ENCODE assay signal across 1 cellular context in the genomic region with DNA sequence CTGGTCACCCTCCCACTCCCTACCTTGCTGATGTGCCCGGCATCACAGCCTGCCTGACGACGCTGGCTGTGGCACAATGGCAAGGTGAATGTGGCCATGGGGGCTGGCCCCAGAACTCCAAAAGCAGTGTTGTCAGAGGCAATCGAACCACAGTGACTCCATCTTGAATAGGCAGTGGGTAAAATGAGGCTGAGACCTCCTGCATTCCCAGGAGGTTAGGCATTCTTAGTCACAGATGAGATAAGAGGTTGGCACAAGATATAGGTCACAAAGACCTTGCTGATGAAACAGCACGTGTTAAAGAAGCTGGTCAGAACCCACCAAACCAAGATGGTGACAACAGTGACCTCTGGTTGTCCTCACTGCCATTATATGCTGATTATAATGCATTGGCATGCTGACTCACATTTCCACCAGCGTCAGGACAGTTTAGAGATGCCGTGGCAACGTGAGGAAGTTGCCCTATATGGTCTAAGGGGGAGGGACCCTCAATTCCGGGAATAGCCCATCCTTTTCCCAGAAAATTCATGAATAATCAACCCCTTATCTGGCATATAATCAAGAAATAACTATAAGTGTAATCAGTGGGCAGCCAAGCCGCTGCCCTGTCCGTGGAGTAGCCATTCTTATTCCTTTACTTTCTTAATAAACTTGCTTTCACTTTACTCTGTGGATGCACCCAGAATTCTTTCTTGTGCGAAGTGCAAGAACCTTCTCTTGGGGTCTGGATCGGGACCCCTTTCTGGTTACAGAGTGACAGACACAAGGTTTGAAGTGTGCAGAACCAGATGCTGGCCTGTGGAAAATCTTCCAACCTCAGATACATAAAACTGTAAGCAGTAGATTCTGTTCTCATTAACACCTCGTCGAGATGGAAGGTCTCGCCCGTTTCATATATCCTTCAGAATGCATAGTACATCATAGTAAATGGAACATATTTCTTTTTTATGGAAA.
TF ChIP-seq lines count a peak whose summit lies in the region.

No MANE protein-coding gene starts in this region.

TF ChIP-seq in K562, 482 proteins besides CTCF, POLR2A, EP300 and RAD21 (continued from another document and continues in another):
- TF ChIP-seq TSHZ1 (CRISPR knock-in tag; IDR thresholded peaks at IDR 0.05) (peak; percentile 98), ZBTB5 (IDR thresholded peaks at IDR 0.05) (no peak), TCFL5 (CRISPR knock-in tag; conservative IDR thresholded peaks at IDR 0.05) (peak; percentile 96), BHLHE40 (IDR thresholded peaks at IDR 0.05; ENCODE audit: low read length) (peak; percentile 84), ZNF76 (CRISPR knock-in tag; IDR thresholded peaks at IDR 0.05; ENCODE audit: borderline replicate concordance) (peak; percentile 99), NELFE (IDR thresholded peaks at IDR 0.05; ENCODE audit: insufficient read depth, insufficient read length) (no peak), TEAD4 (IDR thresholded peaks at IDR 0.05; ENCODE audit: low read length) (no peak; the same call in none of the 2 replicates), TEAD4 (CRISPR knock-in tag; IDR thresholded peaks at IDR 0.05; ENCODE audit: borderline replicate concordance) (no peak), KDM2B (CRISPR knock-in tag; IDR thresholded peaks at IDR 0.05) (0 out of 2 replicates have a peak, but pooled peaks have one; percentile 50), USF2 (CRISPR knock-in tag; IDR thresholded peaks at IDR 0.05) (no peak), CBFB (CRISPR knock-in tag; IDR thresholded peaks at IDR 0.05) (no peak), FOS (IDR thresholded peaks at IDR 0.05; ENCODE audit: extremely low read depth, insufficient read length) (no peak), ZFP30 (CRISPR knock-in tag; IDR thresholded peaks at IDR 0.05; ENCODE audit: borderline replicate concordance) (no peak; the same call in 1 of the 2 replicates), NFIC (IDR thresholded peaks at IDR 0.05) (no peak), ZNF146 (CRISPR knock-in tag; IDR thresholded peaks at IDR 0.05; ENCODE audit: unreplicated experiment) (no peak), NCOA4 (IDR thresholded peaks at IDR 0.05; ENCODE audit: partially characterized antibody) (no peak), RUNX1 (IDR thresholded peaks at IDR 0.05; ENCODE audit: low read depth) (no peak), EHMT2 (IDR thresholded peaks at IDR 0.05) (no peak), CHD4 (IDR thresholded peaks at IDR 0.05; ENCODE audit: insufficient read depth, insufficient replicate concordance, low read depth, low read length, poor library complexity, severe bottlenecking) (no peak), TAF7 (tag; IDR thresholded peaks at IDR 0.05) (peak; percentile 99), ZNF239 (CRISPR knock-in tag; IDR thresholded peaks at IDR 0.05) (peak; percentile 97), MCM7 (IDR thresholded peaks at IDR 0.05) (no peak), RBM15 (IDR thresholded peaks at IDR 0.05; ENCODE audit: insufficient read depth, low read length) (no peak), HCFC1 (IDR thresholded peaks at IDR 0.05; ENCODE audit: low read depth, low read length) (no peak), SMARCB1 (IDR thresholded peaks at IDR 0.05; ENCODE audit: insufficient read length, low read depth) (no peak), ZBTB33 (CRISPR knock-in tag; IDR thresholded peaks at IDR 0.05) (no peak), BRF1 (IDR thresholded peaks at IDR 0.05; ENCODE audit: borderline replicate concordance, extremely low read depth, insufficient read length) (no peak), PYGO2 (tag; IDR thresholded peaks at IDR 0.05) (peak; percentile 100), TBL1XR1 (IDR thresholded peaks at IDR 0.05; ENCODE audit: low read length in 2 of 2) (0 out of 4 replicates have a peak, but pooled peaks of 1 of the 2 experiments have one; percentile 12), ZNF354B (CRISPR knock-in tag; IDR thresholded peaks at IDR 0.05) (peak; percentile 99), ERF (CRISPR knock-in tag; IDR thresholded peaks at IDR 0.05) (peak; percentile 100), FOXK1 (CRISPR knock-in tag; IDR thresholded peaks at IDR 0.05; ENCODE audit: borderline replicate concordance) (no peak), COPS2 (conservative IDR thresholded peaks at IDR 0.05) (no peak), WHSC1 (IDR thresholded peaks at IDR 0.05; ENCODE audit: low read length) (no peak), ZNF764 (CRISPR knock-in tag; IDR thresholded peaks at IDR 0.05; ENCODE audit: low read depth) (peak; percentile 92), SIX5 (IDR thresholded peaks at IDR 0.05; ENCODE audit: borderline replicate concordance in 1 of 2, insufficient read depth in 1 of 2, low read depth in 1 of 2, low read length in 2 of 2) (no peak; a peak in 1 of 4 replicates), CBFA2T2 (conservative IDR thresholded peaks at IDR 0.05) (no peak), GATA2 (CRISPR knock-in tag; IDR thresholded peaks at IDR 0.05) (no peak), TARDBP (IDR thresholded peaks at IDR 0.05) (no peak), ETV1 (tag; conservative IDR thresholded peaks at IDR 0.05; ENCODE audit: low read depth) (peak; percentile 99), NR0B1 (IDR thresholded peaks at IDR 0.05; ENCODE audit: partially characterized antibody) (no peak), CSDE1 (IDR thresholded peaks at IDR 0.05) (no peak; a peak in 1 of 4 replicates), RBM22 (IDR thresholded peaks at IDR 0.05; ENCODE audit: low read depth, low read length, poor library complexity, severe bottlenecking) (no peak)
- TF ChIP-seq, protein P1, sequence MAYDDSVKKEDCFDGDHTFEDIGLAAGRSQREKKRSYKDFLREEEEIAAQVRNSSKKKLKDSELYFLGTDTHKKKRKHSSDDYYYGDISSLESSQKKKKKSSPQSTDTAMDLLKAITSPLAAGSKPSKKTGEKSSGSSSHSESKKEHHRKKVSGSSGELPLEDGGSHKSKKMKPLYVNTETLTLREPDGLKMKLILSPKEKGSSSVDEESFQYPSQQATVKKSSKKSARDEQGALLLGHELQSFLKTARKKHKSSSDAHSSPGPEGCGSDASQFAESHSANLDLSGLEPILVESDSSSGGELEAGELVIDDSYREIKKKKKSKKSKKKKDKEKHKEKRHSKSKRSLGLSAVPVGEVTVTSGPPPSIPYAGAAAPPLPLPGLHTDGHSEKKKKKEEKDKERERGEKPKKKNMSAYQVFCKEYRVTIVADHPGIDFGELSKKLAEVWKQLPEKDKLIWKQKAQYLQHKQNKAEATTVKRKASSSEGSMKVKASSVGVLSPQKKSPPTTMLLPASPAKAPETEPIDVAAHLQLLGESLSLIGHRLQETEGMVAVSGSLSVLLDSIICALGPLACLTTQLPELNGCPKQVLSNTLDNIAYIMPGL (CRISPR knock-in tag; IDR thresholded peaks at IDR 0.05): no peak
- TF ChIP-seq, protein P2, sequence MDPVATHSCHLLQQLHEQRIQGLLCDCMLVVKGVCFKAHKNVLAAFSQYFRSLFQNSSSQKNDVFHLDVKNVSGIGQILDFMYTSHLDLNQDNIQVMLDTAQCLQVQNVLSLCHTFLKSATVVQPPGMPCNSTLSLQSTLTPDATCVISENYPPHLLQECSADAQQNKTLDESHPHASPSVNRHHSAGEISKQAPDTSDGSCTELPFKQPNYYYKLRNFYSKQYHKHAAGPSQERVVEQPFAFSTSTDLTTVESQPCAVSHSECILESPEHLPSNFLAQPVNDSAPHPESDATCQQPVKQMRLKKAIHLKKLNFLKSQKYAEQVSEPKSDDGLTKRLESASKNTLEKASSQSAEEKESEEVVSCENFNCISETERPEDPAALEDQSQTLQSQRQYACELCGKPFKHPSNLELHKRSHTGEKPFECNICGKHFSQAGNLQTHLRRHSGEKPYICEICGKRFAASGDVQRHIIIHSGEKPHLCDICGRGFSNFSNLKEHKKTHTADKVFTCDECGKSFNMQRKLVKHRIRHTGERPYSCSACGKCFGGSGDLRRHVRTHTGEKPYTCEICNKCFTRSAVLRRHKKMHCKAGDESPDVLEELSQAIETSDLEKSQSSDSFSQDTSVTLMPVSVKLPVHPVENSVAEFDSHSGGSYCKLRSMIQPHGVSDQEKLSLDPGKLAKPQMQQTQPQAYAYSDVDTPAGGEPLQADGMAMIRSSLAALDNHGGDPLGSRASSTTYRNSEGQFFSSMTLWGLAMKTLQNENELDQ (CRISPR knock-in tag; IDR thresholded peaks at IDR 0.05; ENCODE audit: borderline replicate concordance): no peak
